Comparison of ENCODE assay signal across 22 cellular contexts in the genomic region with DNA sequence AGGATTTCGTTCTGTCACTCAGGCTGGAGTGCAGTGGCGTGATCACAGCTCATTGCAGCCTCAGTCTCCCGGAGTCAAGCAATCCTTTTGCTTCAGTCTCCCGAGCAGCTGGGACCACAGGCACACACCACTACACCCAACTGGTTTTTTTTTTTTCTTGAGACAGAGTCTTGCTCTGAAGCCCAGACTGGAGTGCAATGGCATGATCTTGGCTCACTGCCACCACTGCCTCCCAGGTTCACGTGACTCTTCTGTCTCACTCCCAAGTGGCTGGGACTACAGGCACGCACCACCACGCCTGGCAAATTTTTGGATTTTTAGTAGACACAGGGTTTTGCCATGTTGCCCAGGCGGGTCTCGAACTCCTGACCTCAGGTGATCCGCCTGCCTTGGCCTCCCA. TPM values are rescaled to one million over a fixed set of nuclear protein-coding genes. Genes with fewer than 3 reads are reported as not detected.
DNase-seq lines count a peak whose midpoint lies in the region; ATAC-seq, FAIRE-seq and TF ChIP-seq lines count a peak whose summit lies in the region.
"Had no signal": no experiment of that assay in that cellular context is flagged by ENCODE, and none has a peak within 500 bp of the region (broad histone marks: within the 10 kb centered on the region; RNA-seq: fewer than 3 reads in every experiment).

No MANE protein-coding gene starts in this region.

- no peaks in the 10 kb centered on the region for H3K36me3 ChIP-seq in right lobe of liver
- no peaks in the 10 kb centered on the region for H3K36me3 ChIP-seq in HepG2 (replicated peaks in 1 of 2; ENCODE audit: control insufficient read depth in 1 of 2, insufficient read depth in 2 of 2, low read length in 2 of 2)
- no peaks in the 10 kb centered on the region for H3K36me3 ChIP-seq in kidney (ENCODE audit: control insufficient read depth in 1 of 2, insufficient read depth in 2 of 2, low read length in 2 of 2)
- H3K36me3 ChIP-seq: BLaER1 treated with 17β-estradiol and CSF1 and Interleukin-3, amounts not matched to agents 10 nM and 100 nM had no signal

- H3K27me3 ChIP-seq in right lobe of liver (no peaks in the 10 kb centered on the region), HepG2 (ENCODE audit: control insufficient read depth in 1 of 2, insufficient read depth in 2 of 2, low read length in 2 of 2) (no peaks in the 10 kb centered on the region; a peak in 2 of 5 replicates)

- in situ Hi-C loops in HepG2 (cut with HindIII; ENCODE audit: extremely low pct_ligation_motif_present, low pct_unique_long_range_greater_than_20kb) = no loop called here

- TF ChIP-seq POLR2A in right lobe of liver (IDR thresholded peaks at IDR 0.05) (no peak), HepG2 (IDR thresholded peaks at IDR 0.05; ENCODE audit: insufficient read depth in 1 of 2, low read depth in 2 of 2, low read length in 2 of 2) (no peak)

- POLR2A ChIA-PET in HepG2 (lab: Yijun Ruan, JAX) = interaction anchor here (0.7 to 2.4 kb wide), 3 partner anchors 11 to 76 kb away, joined by 3 to 8 read pairs (median 6); a partner anchor contains a TSS

- no peaks in the 10 kb centered on the region for H4K20me1 ChIP-seq in HepG2 (ENCODE audit: insufficient read depth, low read length)
- H4K20me1 ChIP-seq: BLaER1 treated with 17β-estradiol and CSF1 and Interleukin-3, amounts not matched to agents 10 nM and 100 nM had no signal

- no peak overlapping the region for H2AFZ ChIP-seq in HepG2 (ENCODE audit: low read length)

- DNase-seq in right lobe of liver (peak in 2 of 3 donors; percentile 56 to 58), HepG2 (ENCODE audit: low spot score) (no peak), NCI-H2171 (lab: John Stamatoyannopoulos, UW) (peak; percentile 20), kidney (peak; percentile 56), HuH-7 (ENCODE audit: low spot score) (no peak)
- no peak for DNase-seq in stimulated activated CD4-positive, alpha-beta T cell treated with anti-CD3 and anti-CD28 coated beads, Interleukin-4, amount 100 ng/mL, for 4 hours
- no peak for DNase-seq in effector CD8-positive, alpha-beta T cell (lab: John Stamatoyannopoulos, UW)
- DNase-seq: Calu3; CD8-positive, alpha-beta T cell; GOT3; NCI-H1417 treated with DMSO at 0.1 percent for 48 hours; NCI-H187 treated with DMSO at 0.1 percent for 48 hours; NCI-H2227 treated with DMSO at 0.1 percent for 48 hours; NCI-H524 treated with DMSO at 0.1 percent for 48 hours had no signal

- CTCF ChIA-PET in HepG2 (lab: Yijun Ruan, JAX; ENCODE audit: low intra/inter-chr PET ratio, low total read pairs) = no interaction called here

- intact Hi-C loops in right lobe of liver (cut with DNase I) (no loop called here), HepG2 (cut with micrococcal nuclease; ENCODE audit: unreplicated experiment) (no loop called here), kidney (cut with DNase I) (no loop called here)

- no peak overlapping the region for H3K4me3 ChIP-seq in right lobe of liver
- no peak overlapping the region for H3K4me3 ChIP-seq in HepG2 (replicated peaks in 1 of 3; ENCODE audit: insufficient read depth in 1 of 3, low read depth in 2 of 3, low read length in 3 of 3)
- H3K4me3 ChIP-seq in kidney (ENCODE audit: low read length in 2 of 2) = no peak overlapping the region
- H3K4me3 ChIP-seq: A549; BLaER1 treated with 17β-estradiol and CSF1 and Interleukin-3, amounts not matched to agents 10 nM and 100 nM had no signal

- no peaks in the 10 kb centered on the region for H3K79me2 ChIP-seq in HepG2 (ENCODE audit: insufficient read depth, low read length)

- no peak for TF ChIP-seq RAD21 in HepG2 (CRISPR knock-in tag; IDR thresholded peaks at IDR 0.05)

- WGBS in right lobe of liver (ENCODE audit: insufficient coverage, low coverage, low lambda C conversion rate, missing lambda C conversion rate) = 75% methylated on average over 10 of the region's 10 CpGs
- 52% methylated on average over 9 of the region's 10 CpGs for WGBS in HepG2 (ENCODE audit: low lambda C conversion rate)

- no peaks in the 10 kb centered on the region for H3K4me1 ChIP-seq in right lobe of liver
- no peaks in the 10 kb centered on the region for H3K4me1 ChIP-seq in HepG2 (ENCODE audit: insufficient read depth, low read length)
- no peaks in the 10 kb centered on the region for H3K4me1 ChIP-seq in kidney (ENCODE audit: control insufficient read depth in 1 of 2, insufficient read depth in 1 of 2, low read depth in 1 of 2, low read length in 2 of 2)
- H3K4me1 ChIP-seq: A549 had no signal

- no peak overlapping the region for H3K9ac ChIP-seq in HepG2 (ENCODE audit: insufficient read depth, low read depth, low read length)
- no peak overlapping the region for H3K9ac ChIP-seq in kidney (ENCODE audit: low read length in 2 of 2)

- BruUV-seq in HepG2 (replicated peaks; lab: Mats Ljungman, UMichigan) = no TSS peak

- no peak overlapping the region for H3K4me2 ChIP-seq in HepG2 (ENCODE audit: low read depth, low read length)
- H3K4me2 ChIP-seq: A549 had no signal

- FAIRE-seq in HepG2 (lab: Jason Lieb, UNC) (no peak), kidney (lab: Jason Lieb, UNC) (no peak)
- FAIRE-seq: A549, GM12891, GM19239 had no signal

- H3K27ac ChIP-seq in right lobe of liver = no peak overlapping the region
- H3K27ac ChIP-seq in HepG2 (ENCODE audit: extremely low read length, insufficient read depth, low read length) = no peak overlapping the region
- H3K27ac ChIP-seq in kidney (ENCODE audit: low read depth in 2 of 2, low read length in 2 of 2) = no peak overlapping the region
- H3K27ac ChIP-seq: A549; BLaER1 treated with 17β-estradiol and CSF1 and Interleukin-3, amounts not matched to agents 10 nM and 100 nM had no signal

- TF ChIP-seq EP300 in HepG2 (IDR thresholded peaks at IDR 0.05; ENCODE audit: low read depth in 2 of 2, low read length in 2 of 2) (no peak), HepG2 (CRISPR knock-in tag; IDR thresholded peaks at IDR 0.05; ENCODE audit: borderline replicate concordance) (no peak)

- TF ChIP-seq CTCF in right lobe of liver (IDR thresholded peaks at IDR 0.05) (no peak), HepG2 (CRISPR knock-in tag; IDR thresholded peaks at IDR 0.05) (no peak), kidney (IDR thresholded peaks at IDR 0.05; ENCODE audit: borderline replicate concordance, extremely low read depth, insufficient read depth) (no peak)

- ATAC-seq in right lobe of liver (peak in 2 of 4 donors; percentile 26 to 33), HepG2 (no peak)
- ATAC-seq: A549; CD8-positive, alpha-beta T cell; Panc1; Right ventricle myocardium inferior had no signal

- H3K9me3 ChIP-seq in right lobe of liver (no peaks in the 10 kb centered on the region), HepG2 (ENCODE audit: low read length) (no peaks in the 10 kb centered on the region), kidney (ENCODE audit: control insufficient read depth in 1 of 2, low read length in 2 of 2) (no peaks in the 10 kb centered on the region)
- H3K9me3 ChIP-seq: A549; BLaER1 treated with 17β-estradiol and CSF1 and Interleukin-3, amounts not matched to agents 10 nM and 100 nM had no signal

RNA-seq across cellular contexts. Expression of a gene that starts 6.1 kb away (rescaled TPM):
- total RNA-seq in right lobe of liver (not detected), HepG2 (2016; rRNA removed; fragmentation: Illumina TruSeq; extraction: Trizol) (not detected in 2 replicates), kidney (not detected)
- total RNA-seq in HepG2 (2016; cell fraction: cytosol; rRNA removed; fragmentation: Illumina TruSeq; extraction: Trizol; ENCODE audit: low read depth) = not detected in 2 replicates
- not detected in 2 replicates for total RNA-seq in HepG2 (2016; cell fraction: insoluble cytoplasmic fraction; rRNA removed; fragmentation: Illumina TruSeq; extraction: Trizol)
- total RNA-seq in HepG2 (2016; cell fraction: membrane; rRNA removed; fragmentation: Illumina TruSeq; extraction: Trizol) = not detected in 2 replicates
- not detected in 2 replicates for total RNA-seq in HepG2 (2016; cell fraction: nucleus; rRNA removed; fragmentation: Illumina TruSeq; extraction: Trizol)
- polyA plus RNA-seq in HepG2 (2011; rRNA removed) (not detected in 2 replicates), kidney (ENCODE audit: insufficient read depth, low read depth, low replicate concordance) (not detected)
- not detected in 2 replicates for polyA plus RNA-seq in HepG2 (2011; cell fraction: cytosol; rRNA removed)
- not detected in 2 replicates for polyA plus RNA-seq in HepG2 (2011; cell fraction: nucleus; rRNA removed)
- not detected in 2 replicates for polyA plus RNA-seq in HepG2 (2012)
- polyA plus RNA-seq in HepG2 (2016; cell fraction: cytosol; fragmentation: Illumina TruSeq; extraction: Trizol; ENCODE audit: low read depth) = not detected in 2 replicates
- not detected in 2 replicates for polyA plus RNA-seq in HepG2 (2016; cell fraction: insoluble cytoplasmic fraction; fragmentation: Illumina TruSeq; extraction: Trizol; ENCODE audit: low read depth)
- not detected in 2 replicates for polyA plus RNA-seq in HepG2 (2016; cell fraction: membrane; fragmentation: Illumina TruSeq; extraction: Trizol; ENCODE audit: low read depth)
- not detected in 2 replicates for polyA plus RNA-seq in HepG2 (2016; cell fraction: nucleus; fragmentation: Illumina TruSeq; extraction: Trizol; ENCODE audit: insufficient read depth, low read depth)
- polyA minus RNA-seq in HepG2 (2011; rRNA and poly(A)+ RNA removed; ENCODE audit: low replicate concordance) = not detected in 2 replicates
- polyA minus RNA-seq in HepG2 (2011; cell fraction: cytosol; rRNA and poly(A)+ RNA removed) = not detected in 2 replicates
- polyA minus RNA-seq in HepG2 (2011; cell fraction: nucleus; rRNA and poly(A)+ RNA removed) = not detected in 2 replicates
- total RNA-seq: Calu3; CD8-positive, alpha-beta T cell; MCF 10A; Right ventricle myocardium inferior; SK-MEL-5 had no signal
- polyA plus RNA-seq: A549 had no signal

RNA-seq across cellular contexts. Expression of a gene that starts 11.2 kb away (rescaled TPM):
- total RNA-seq in right lobe of liver = 100 to 1,000 TPM in 3 of 6 experiments, 10 to 100 TPM in 3; 75.6 to 133 (median 106) TPM
- total RNA-seq in HepG2 (2016; rRNA removed; fragmentation: Illumina TruSeq; extraction: Trizol) = 48.3 and 64.3 TPM in 2 replicates
- 84.0 and 90.3 TPM in 2 replicates for total RNA-seq in HepG2 (2016; cell fraction: cytosol; rRNA removed; fragmentation: Illumina TruSeq; extraction: Trizol; ENCODE audit: low read depth)
- total RNA-seq in HepG2 (2016; cell fraction: insoluble cytoplasmic fraction; rRNA removed; fragmentation: Illumina TruSeq; extraction: Trizol) = 51.7 and 55.9 TPM in 2 replicates
- total RNA-seq in HepG2 (2016; cell fraction: membrane; rRNA removed; fragmentation: Illumina TruSeq; extraction: Trizol) = 95.7 and 129 TPM in 2 replicates
- 30.4 and 32.6 TPM in 2 replicates for total RNA-seq in HepG2 (2016; cell fraction: nucleus; rRNA removed; fragmentation: Illumina TruSeq; extraction: Trizol)
- 67.1 and 82.0 TPM in 2 replicates for polyA plus RNA-seq in HepG2 (2011; rRNA removed)
- 69.6 and 88.5 TPM in 2 replicates for polyA plus RNA-seq in HepG2 (2011; cell fraction: cytosol; rRNA removed)
- polyA plus RNA-seq in HepG2 (2011; cell fraction: nucleus; rRNA removed) = 82.9 and 91.9 TPM in 2 replicates
- polyA plus RNA-seq in HepG2 (2012) = 80.2 and 110 TPM in 2 replicates
- polyA plus RNA-seq in HepG2 (2016; cell fraction: cytosol; fragmentation: Illumina TruSeq; extraction: Trizol; ENCODE audit: low read depth) = 141 and 174 TPM in 2 replicates
- 105 and 126 TPM in 2 replicates for polyA plus RNA-seq in HepG2 (2016; cell fraction: insoluble cytoplasmic fraction; fragmentation: Illumina TruSeq; extraction: Trizol; ENCODE audit: low read depth)
- 137 and 159 TPM in 2 replicates for polyA plus RNA-seq in HepG2 (2016; cell fraction: membrane; fragmentation: Illumina TruSeq; extraction: Trizol; ENCODE audit: low read depth)
- polyA plus RNA-seq in HepG2 (2016; cell fraction: nucleus; fragmentation: Illumina TruSeq; extraction: Trizol; ENCODE audit: insufficient read depth, low read depth) = 84.9 and 92.0 TPM in 2 replicates
- polyA minus RNA-seq in HepG2 (2011; rRNA and poly(A)+ RNA removed; ENCODE audit: low replicate concordance) = 104 and 125 TPM in 2 replicates
- polyA minus RNA-seq in HepG2 (2011; cell fraction: cytosol; rRNA and poly(A)+ RNA removed) = 35.2 and 43.4 TPM in 2 replicates
- 10.0 and 11.4 TPM in 2 replicates for polyA minus RNA-seq in HepG2 (2011; cell fraction: nucleus; rRNA and poly(A)+ RNA removed)
- 265 TPM for total RNA-seq in kidney
- 234 TPM for polyA plus RNA-seq in kidney (ENCODE audit: insufficient read depth, low read depth, low replicate concordance)

RNA-seq across cellular contexts. Expression of a gene that starts 21.0 kb away (rescaled TPM):
- total RNA-seq in right lobe of liver = 100 to 1,000 TPM; 413 to 669 (median 501) TPM
- 12.5 and 36.9 TPM in 2 replicates for total RNA-seq in HepG2 (2016; rRNA removed; fragmentation: Illumina TruSeq; extraction: Trizol)
- 3.4 and 5.6 TPM in 2 replicates for total RNA-seq in HepG2 (2016; cell fraction: cytosol; rRNA removed; fragmentation: Illumina TruSeq; extraction: Trizol; ENCODE audit: low read depth)
- 10.1 and 35.7 TPM in 2 replicates for total RNA-seq in HepG2 (2016; cell fraction: insoluble cytoplasmic fraction; rRNA removed; fragmentation: Illumina TruSeq; extraction: Trizol)
- total RNA-seq in HepG2 (2016; cell fraction: membrane; rRNA removed; fragmentation: Illumina TruSeq; extraction: Trizol) = 8.2 and 10.4 TPM in 2 replicates
- 34.2 and 34.9 TPM in 2 replicates for total RNA-seq in HepG2 (2016; cell fraction: nucleus; rRNA removed; fragmentation: Illumina TruSeq; extraction: Trizol)
- polyA plus RNA-seq in HepG2 (2011; rRNA removed) = 64.2 and 122 TPM in 2 replicates
- polyA plus RNA-seq in HepG2 (2011; cell fraction: cytosol; rRNA removed) = 55.9 and 57.8 TPM in 2 replicates
- polyA plus RNA-seq in HepG2 (2011; cell fraction: nucleus; rRNA removed) = 182 and 193 TPM in 2 replicates
- 111 and 151 TPM in 2 replicates for polyA plus RNA-seq in HepG2 (2012)
- polyA plus RNA-seq in HepG2 (2016; cell fraction: cytosol; fragmentation: Illumina TruSeq; extraction: Trizol; ENCODE audit: low read depth) = 4.2 and 4.6 TPM in 2 replicates
- 11.4 and 13.6 TPM in 2 replicates for polyA plus RNA-seq in HepG2 (2016; cell fraction: insoluble cytoplasmic fraction; fragmentation: Illumina TruSeq; extraction: Trizol; ENCODE audit: low read depth)
- 6.6 and 6.9 TPM in 2 replicates for polyA plus RNA-seq in HepG2 (2016; cell fraction: membrane; fragmentation: Illumina TruSeq; extraction: Trizol; ENCODE audit: low read depth)
- 79.8 and 81.7 TPM in 2 replicates for polyA plus RNA-seq in HepG2 (2016; cell fraction: nucleus; fragmentation: Illumina TruSeq; extraction: Trizol; ENCODE audit: insufficient read depth, low read depth)
- 17.0 and 39.6 TPM in 2 replicates for polyA minus RNA-seq in HepG2 (2011; rRNA and poly(A)+ RNA removed; ENCODE audit: low replicate concordance)
- polyA minus RNA-seq in HepG2 (2011; cell fraction: cytosol; rRNA and poly(A)+ RNA removed) = 14.2 and 31.8 TPM in 2 replicates
- 27.4 and 31.8 TPM in 2 replicates for polyA minus RNA-seq in HepG2 (2011; cell fraction: nucleus; rRNA and poly(A)+ RNA removed)
- total RNA-seq in kidney = 0.79 TPM
- polyA plus RNA-seq in kidney (ENCODE audit: insufficient read depth, low read depth, low replicate concordance) = 0.22 TPM
- total RNA-seq: MCF 10A had no signal

RNA-seq across cellular contexts. Expression of a gene that starts 31.7 kb away (rescaled TPM):
- total RNA-seq in right lobe of liver = 10 to 100 TPM in 4 of 6 experiments, 1 to 10 TPM in 2; 6.6 to 25.1 (median 15.5) TPM
- total RNA-seq in HepG2 (2016; rRNA removed; fragmentation: Illumina TruSeq; extraction: Trizol) = 6.4 and 16.1 TPM in 2 replicates
- 1.1 TPM in 2 replicates for total RNA-seq in HepG2 (2016; cell fraction: cytosol; rRNA removed; fragmentation: Illumina TruSeq; extraction: Trizol; ENCODE audit: low read depth)
- 5.2 and 15.6 TPM in 2 replicates for total RNA-seq in HepG2 (2016; cell fraction: insoluble cytoplasmic fraction; rRNA removed; fragmentation: Illumina TruSeq; extraction: Trizol)
- total RNA-seq in HepG2 (2016; cell fraction: membrane; rRNA removed; fragmentation: Illumina TruSeq; extraction: Trizol) = 2.5 and 3.1 TPM in 2 replicates
- total RNA-seq in HepG2 (2016; cell fraction: nucleus; rRNA removed; fragmentation: Illumina TruSeq; extraction: Trizol) = 20.9 and 26.7 TPM in 2 replicates
- polyA plus RNA-seq in HepG2 (2011; rRNA removed) = 7.6 and 10.2 TPM in 2 replicates
- 2.9 and 4.4 TPM in 2 replicates for polyA plus RNA-seq in HepG2 (2011; cell fraction: cytosol; rRNA removed)
- 109 and 136 TPM in 2 replicates for polyA plus RNA-seq in HepG2 (2011; cell fraction: nucleus; rRNA removed)
- 14.6 and 15.7 TPM in 2 replicates for polyA plus RNA-seq in HepG2 (2012)
- polyA plus RNA-seq in HepG2 (2016; cell fraction: cytosol; fragmentation: Illumina TruSeq; extraction: Trizol; ENCODE audit: low read depth) = 0.49 and 0.50 TPM in 2 replicates
- 4.7 and 6.6 TPM in 2 replicates for polyA plus RNA-seq in HepG2 (2016; cell fraction: insoluble cytoplasmic fraction; fragmentation: Illumina TruSeq; extraction: Trizol; ENCODE audit: low read depth)
- 1.2 and 1.8 TPM in 2 replicates for polyA plus RNA-seq in HepG2 (2016; cell fraction: membrane; fragmentation: Illumina TruSeq; extraction: Trizol; ENCODE audit: low read depth)
- polyA plus RNA-seq in HepG2 (2016; cell fraction: nucleus; fragmentation: Illumina TruSeq; extraction: Trizol; ENCODE audit: insufficient read depth, low read depth) = 82.9 and 91.2 TPM in 2 replicates
- polyA minus RNA-seq in HepG2 (2011; rRNA and poly(A)+ RNA removed; ENCODE audit: low replicate concordance) = 10.8 and 12.0 TPM in 2 replicates
- 5.3 and 5.8 TPM in 2 replicates for polyA minus RNA-seq in HepG2 (2011; cell fraction: cytosol; rRNA and poly(A)+ RNA removed)
- 29.1 and 35.3 TPM in 2 replicates for polyA minus RNA-seq in HepG2 (2011; cell fraction: nucleus; rRNA and poly(A)+ RNA removed)
- total RNA-seq in kidney = 51.3 TPM
- 11.6 TPM for polyA plus RNA-seq in kidney (ENCODE audit: insufficient read depth, low read depth, low replicate concordance)

RNA-seq across cellular contexts. Expression of a gene that starts 43.5 kb away (rescaled TPM):
- total RNA-seq in right lobe of liver = 10 to 100 TPM; 13.0 to 52.2 (median 29.2) TPM
- total RNA-seq in HepG2 (2016; rRNA removed; fragmentation: Illumina TruSeq; extraction: Trizol) = 91.1 and 91.5 TPM in 2 replicates
- 80.9 and 134 TPM in 2 replicates for total RNA-seq in HepG2 (2016; cell fraction: cytosol; rRNA removed; fragmentation: Illumina TruSeq; extraction: Trizol; ENCODE audit: low read depth)
- 88.0 and 96.3 TPM in 2 replicates for total RNA-seq in HepG2 (2016; cell fraction: insoluble cytoplasmic fraction; rRNA removed; fragmentation: Illumina TruSeq; extraction: Trizol)
- 82.0 and 130 TPM in 2 replicates for total RNA-seq in HepG2 (2016; cell fraction: membrane; rRNA removed; fragmentation: Illumina TruSeq; extraction: Trizol)
- total RNA-seq in HepG2 (2016; cell fraction: nucleus; rRNA removed; fragmentation: Illumina TruSeq; extraction: Trizol) = 30.9 and 33.0 TPM in 2 replicates
- polyA plus RNA-seq in HepG2 (2011; rRNA removed) = 63.9 and 70.6 TPM in 2 replicates
- 59.0 and 91.7 TPM in 2 replicates for polyA plus RNA-seq in HepG2 (2011; cell fraction: cytosol; rRNA removed)
- 30.7 and 33.6 TPM in 2 replicates for polyA plus RNA-seq in HepG2 (2011; cell fraction: nucleus; rRNA removed)
- 35.3 and 43.7 TPM in 2 replicates for polyA plus RNA-seq in HepG2 (2012)
- 72.9 and 135 TPM in 2 replicates for polyA plus RNA-seq in HepG2 (2016; cell fraction: cytosol; fragmentation: Illumina TruSeq; extraction: Trizol; ENCODE audit: low read depth)
- 95.2 and 106 TPM in 2 replicates for polyA plus RNA-seq in HepG2 (2016; cell fraction: insoluble cytoplasmic fraction; fragmentation: Illumina TruSeq; extraction: Trizol; ENCODE audit: low read depth)
- polyA plus RNA-seq in HepG2 (2016; cell fraction: membrane; fragmentation: Illumina TruSeq; extraction: Trizol; ENCODE audit: low read depth) = 75.0 and 120 TPM in 2 replicates
- polyA plus RNA-seq in HepG2 (2016; cell fraction: nucleus; fragmentation: Illumina TruSeq; extraction: Trizol; ENCODE audit: insufficient read depth, low read depth) = 59.0 and 71.0 TPM in 2 replicates
- polyA minus RNA-seq in HepG2 (2011; rRNA and poly(A)+ RNA removed; ENCODE audit: low replicate concordance) = 32.0 and 34.2 TPM in 2 replicates
- 21.5 and 21.6 TPM in 2 replicates for polyA minus RNA-seq in HepG2 (2011; cell fraction: cytosol; rRNA and poly(A)+ RNA removed)
- polyA minus RNA-seq in HepG2 (2011; cell fraction: nucleus; rRNA and poly(A)+ RNA removed) = 4.5 and 5.0 TPM in 2 replicates
- 25.7 TPM for total RNA-seq in kidney
- 41.8 TPM for polyA plus RNA-seq in kidney (ENCODE audit: insufficient read depth, low read depth, low replicate concordance)

Comparison
In these comparisons a context has a peak if more than half of its experiments do, and no peak if none do; other contexts are left out.
1. DNase-seq: peak in right lobe of liver (2 of 3), NCI-H2171 (single experiment) and kidney (single experiment); none in HepG2 (single experiment), HuH-7 (single experiment), stimulated activated CD4-positive, alpha-beta T cell treated with anti-CD3 and anti-CD28 coated beads, Interleukin-4, amount 100 ng/mL, for 4 hours (0 of 2) and effector CD8-positive, alpha-beta T cell (single experiment).